ENCODE assay signal across 2 cellular contexts in the genomic region with DNA sequence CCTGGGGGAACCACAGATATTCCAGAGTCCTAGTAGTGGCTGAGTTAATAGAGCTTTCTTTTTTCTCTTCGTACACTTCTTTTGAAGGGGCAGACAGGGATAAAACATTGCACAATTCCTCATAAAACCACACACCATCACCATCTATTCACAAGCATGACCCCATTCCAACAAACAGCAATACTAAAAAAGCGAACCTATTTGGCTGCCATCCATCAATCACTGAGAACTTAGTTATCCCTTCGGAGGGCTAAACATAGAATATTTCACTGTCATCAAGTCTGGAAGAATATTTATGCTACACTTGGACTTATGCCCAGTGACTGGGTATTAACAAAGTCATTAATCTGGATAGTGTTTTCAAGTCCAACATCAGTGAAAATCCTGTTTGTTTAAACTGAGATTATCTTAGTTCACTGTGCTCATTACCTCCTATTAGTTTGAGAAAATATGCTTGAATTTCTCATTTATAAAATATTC.
TF ChIP-seq lines count a peak whose summit lies in the region.

No MANE protein-coding gene starts in this region.

TF ChIP-seq in IMR-90, 13 proteins besides CTCF, POLR2A, EP300 and RAD21:
- TF ChIP-seq MXI1 (IDR thresholded peaks at IDR 0.05; ENCODE audit: borderline replicate concordance, low read depth, low read length) (no peak), NFE2L2 (IDR thresholded peaks at IDR 0.05; ENCODE audit: low read depth, low read length) (no peak), CEBPB (IDR thresholded peaks at IDR 0.05; ENCODE audit: low read depth, low read length) (peak; percentile 90), CHD1 (IDR thresholded peaks at IDR 0.05; ENCODE audit: low read depth, low read length) (no peak), RFX5 (IDR thresholded peaks at IDR 0.05; ENCODE audit: low read depth, low read length) (no peak)
TF ChIP-seq in IMR-90: peak in this region for 1.

TF ChIP-seq in K562, 482 proteins besides CTCF, POLR2A, EP300 and RAD21:
- TF ChIP-seq CEBPG (CRISPR knock-in tag; IDR thresholded peaks at IDR 0.05) (no peak), CEBPG (tag; conservative IDR thresholded peaks at IDR 0.05 in 1 of 2, IDR thresholded peaks at IDR 0.05 in 1 of 2) (0 out of 4 replicates have a peak, but pooled peaks of 1 of the 2 experiments have one; percentile 32), CC2D1A (IDR thresholded peaks at IDR 0.05) (no peak), MEF2D (tag; conservative IDR thresholded peaks at IDR 0.05; ENCODE audit: low read depth) (peak; percentile 84), MXD1 (CRISPR knock-in tag; IDR thresholded peaks at IDR 0.05; ENCODE audit: borderline replicate concordance, poor library complexity, severe bottlenecking) (no peak), ZSCAN32 (CRISPR knock-in tag; IDR thresholded peaks at IDR 0.05) (no peak), ETV5 (CRISPR knock-in tag; IDR thresholded peaks at IDR 0.05; ENCODE audit: low read depth) (no peak), NCOR1 (IDR thresholded peaks at IDR 0.05) (no peak), CREBBP (IDR thresholded peaks at IDR 0.05; ENCODE audit: low read depth, low read length) (no peak), CEBPB (tag; IDR thresholded peaks at IDR 0.05) (peak; percentile 46; the same call in 1 of the 2 replicates), CBX5 (IDR thresholded peaks at IDR 0.05; ENCODE audit: borderline replicate concordance, low read depth) (no peak), HMBOX1 (IDR thresholded peaks at IDR 0.05) (no peak), MEIS2 (IDR thresholded peaks at IDR 0.05; ENCODE audit: partially characterized antibody) (peak; percentile 48), NFIC (IDR thresholded peaks at IDR 0.05) (0 out of 2 replicates have a peak, but pooled peaks have one; percentile 15)
- TF ChIP-seq, protein P1, sequence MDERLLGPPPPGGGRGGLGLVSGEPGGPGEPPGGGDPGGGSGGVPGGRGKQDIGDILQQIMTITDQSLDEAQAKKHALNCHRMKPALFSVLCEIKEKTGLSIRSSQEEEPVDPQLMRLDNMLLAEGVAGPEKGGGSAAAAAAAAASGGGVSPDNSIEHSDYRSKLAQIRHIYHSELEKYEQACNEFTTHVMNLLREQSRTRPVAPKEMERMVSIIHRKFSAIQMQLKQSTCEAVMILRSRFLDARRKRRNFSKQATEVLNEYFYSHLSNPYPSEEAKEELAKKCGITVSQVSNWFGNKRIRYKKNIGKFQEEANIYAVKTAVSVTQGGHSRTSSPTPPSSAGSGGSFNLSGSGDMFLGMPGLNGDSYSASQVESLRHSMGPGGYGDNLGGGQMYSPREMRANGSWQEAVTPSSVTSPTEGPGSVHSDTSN (CRISPR knock-in tag; IDR thresholded peaks at IDR 0.05; ENCODE audit: low read depth): no peak
- TF ChIP-seq, protein P1 (tag; conservative IDR thresholded peaks at IDR 0.05; ENCODE audit: low read depth): peak; percentile 94
- TF ChIP-seq, protein P2, sequence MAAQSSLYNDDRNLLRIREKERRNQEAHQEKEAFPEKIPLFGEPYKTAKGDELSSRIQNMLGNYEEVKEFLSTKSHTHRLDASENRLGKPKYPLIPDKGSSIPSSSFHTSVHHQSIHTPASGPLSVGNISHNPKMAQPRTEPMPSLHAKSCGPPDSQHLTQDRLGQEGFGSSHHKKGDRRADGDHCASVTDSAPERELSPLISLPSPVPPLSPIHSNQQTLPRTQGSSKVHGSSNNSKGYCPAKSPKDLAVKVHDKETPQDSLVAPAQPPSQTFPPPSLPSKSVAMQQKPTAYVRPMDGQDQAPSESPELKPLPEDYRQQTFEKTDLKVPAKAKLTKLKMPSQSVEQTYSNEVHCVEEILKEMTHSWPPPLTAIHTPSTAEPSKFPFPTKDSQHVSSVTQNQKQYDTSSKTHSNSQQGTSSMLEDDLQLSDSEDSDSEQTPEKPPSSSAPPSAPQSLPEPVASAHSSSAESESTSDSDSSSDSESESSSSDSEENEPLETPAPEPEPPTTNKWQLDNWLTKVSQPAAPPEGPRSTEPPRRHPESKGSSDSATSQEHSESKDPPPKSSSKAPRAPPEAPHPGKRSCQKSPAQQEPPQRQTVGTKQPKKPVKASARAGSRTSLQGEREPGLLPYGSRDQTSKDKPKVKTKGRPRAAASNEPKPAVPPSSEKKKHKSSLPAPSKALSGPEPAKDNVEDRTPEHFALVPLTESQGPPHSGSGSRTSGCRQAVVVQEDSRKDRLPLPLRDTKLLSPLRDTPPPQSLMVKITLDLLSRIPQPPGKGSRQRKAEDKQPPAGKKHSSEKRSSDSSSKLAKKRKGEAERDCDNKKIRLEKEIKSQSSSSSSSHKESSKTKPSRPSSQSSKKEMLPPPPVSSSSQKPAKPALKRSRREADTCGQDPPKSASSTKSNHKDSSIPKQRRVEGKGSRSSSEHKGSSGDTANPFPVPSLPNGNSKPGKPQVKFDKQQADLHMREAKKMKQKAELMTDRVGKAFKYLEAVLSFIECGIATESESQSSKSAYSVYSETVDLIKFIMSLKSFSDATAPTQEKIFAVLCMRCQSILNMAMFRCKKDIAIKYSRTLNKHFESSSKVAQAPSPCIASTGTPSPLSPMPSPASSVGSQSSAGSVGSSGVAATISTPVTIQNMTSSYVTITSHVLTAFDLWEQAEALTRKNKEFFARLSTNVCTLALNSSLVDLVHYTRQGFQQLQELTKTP (IDR thresholded peaks at IDR 0.05; ENCODE audit: low read depth in 1 of 2, partially characterized antibody in 2 of 2): no peak
- TF ChIP-seq, protein P3, sequence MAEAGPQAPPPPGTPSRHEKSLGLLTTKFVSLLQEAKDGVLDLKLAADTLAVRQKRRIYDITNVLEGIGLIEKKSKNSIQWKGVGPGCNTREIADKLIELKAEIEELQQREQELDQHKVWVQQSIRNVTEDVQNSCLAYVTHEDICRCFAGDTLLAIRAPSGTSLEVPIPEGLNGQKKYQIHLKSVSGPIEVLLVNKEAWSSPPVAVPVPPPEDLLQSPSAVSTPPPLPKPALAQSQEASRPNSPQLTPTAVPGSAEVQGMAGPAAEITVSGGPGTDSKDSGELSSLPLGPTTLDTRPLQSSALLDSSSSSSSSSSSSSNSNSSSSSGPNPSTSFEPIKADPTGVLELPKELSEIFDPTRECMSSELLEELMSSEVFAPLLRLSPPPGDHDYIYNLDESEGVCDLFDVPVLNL (CRISPR knock-in tag; IDR thresholded peaks at IDR 0.05; ENCODE audit: low read depth): no peak
